30 cellular contexts compared by ENCODE assay signal in genomic region chr5:88419931-88420330, GRCh38.
"Had no signal": no experiment of that assay in that cellular context is flagged by ENCODE, and none has a peak within 500 bp of the region (broad histone marks: within the 10 kb centered on the region; RNA-seq: fewer than 3 reads in every experiment).

No MANE protein-coding gene starts in this region.

- H3K27ac ChIP-seq: Peyer's patch, WERI-Rb-1 had no signal

- H3K4me1 ChIP-seq: Peyer's patch had no signal

- H3K9me3 ChIP-seq: Peyer's patch had no signal

- H3K4me3 ChIP-seq: Peyer's patch had no signal

- DNase-seq: activated CD4-positive, alpha-beta T cell treated with anti-CD3 and anti-CD28 coated beads for 1 hour; activated CD4-positive, alpha-beta T cell treated with anti-CD3 and anti-CD28 coated beads, Interleukin-2, amount 10 ng/mL, durations not matched to agents 24 days and 14 days; activated CD4-positive, alpha-beta T cell treated with anti-CD3 and anti-CD28 coated beads, Interleukin-2, amount 50 U/mL, for 4 hours; activated CD4-positive, CD25-positive, alpha-beta regulatory T cell; activated CD8-positive, alpha-beta T cell treated with anti-CD3 and anti-CD28 coated beads for 36 hours; activated effector memory CD4-positive, alpha-beta T cell treated with anti-CD3 and anti-CD28 coated beads, Interleukin-2, amount 50 U/mL, for 16 hours; activated naive CD4-positive, alpha-beta T cell; activated naive CD4-positive, alpha-beta T cell treated with anti-CD3 and anti-CD28 coated beads, Interleukin-2, amount 50 U/mL, for 16 hours; activated naive CD8-positive, alpha-beta T cell treated with anti-CD3 and anti-CD28 coated beads for 36 hours; activated T-cell treated with anti-CD3 and anti-CD28 coated beads, Interleukin-2, amount 50 U/mL, for 1 hour; activated T-cell treated with anti-CD3 and anti-CD28 coated beads, Interleukin-2, amount 50 U/mL, for 72 hours; amniotic stem cell; aorta; Karpas-422; KBM-7; MM.1S; MV-4-11; NCI-H1092; NCI-H1436 treated with DMSO at 0.1 percent for 48 hours; NCI-H1694 treated with DMSO at 0.1 percent for 48 hours; NCI-H2029; NCI-H2107; NCI-H226; NCI-H524 treated with DMSO at 0.1 percent for 48 hours; Peyer's patch; Right ventricle myocardium superior; RPMI8226; T1000; WERI-Rb-1 had no signal

- H3K27me3 ChIP-seq: Peyer's patch had no signal

- H3K36me3 ChIP-seq: Peyer's patch, WERI-Rb-1 had no signal

- ATAC-seq: activated CD8-positive, alpha-beta T cell treated with anti-CD3 and anti-CD28 coated beads for 36 hours; activated T-cell treated with anti-CD3 and anti-CD28 coated beads, Interleukin-2, amount 50 U/mL, for 72 hours; activated T-helper 17 cell treated with anti-CD3 and anti-CD28 coated beads, Interleukin-2, amount 50 U/mL, for 72 hours had no signal
